In the genomic region with DNA sequence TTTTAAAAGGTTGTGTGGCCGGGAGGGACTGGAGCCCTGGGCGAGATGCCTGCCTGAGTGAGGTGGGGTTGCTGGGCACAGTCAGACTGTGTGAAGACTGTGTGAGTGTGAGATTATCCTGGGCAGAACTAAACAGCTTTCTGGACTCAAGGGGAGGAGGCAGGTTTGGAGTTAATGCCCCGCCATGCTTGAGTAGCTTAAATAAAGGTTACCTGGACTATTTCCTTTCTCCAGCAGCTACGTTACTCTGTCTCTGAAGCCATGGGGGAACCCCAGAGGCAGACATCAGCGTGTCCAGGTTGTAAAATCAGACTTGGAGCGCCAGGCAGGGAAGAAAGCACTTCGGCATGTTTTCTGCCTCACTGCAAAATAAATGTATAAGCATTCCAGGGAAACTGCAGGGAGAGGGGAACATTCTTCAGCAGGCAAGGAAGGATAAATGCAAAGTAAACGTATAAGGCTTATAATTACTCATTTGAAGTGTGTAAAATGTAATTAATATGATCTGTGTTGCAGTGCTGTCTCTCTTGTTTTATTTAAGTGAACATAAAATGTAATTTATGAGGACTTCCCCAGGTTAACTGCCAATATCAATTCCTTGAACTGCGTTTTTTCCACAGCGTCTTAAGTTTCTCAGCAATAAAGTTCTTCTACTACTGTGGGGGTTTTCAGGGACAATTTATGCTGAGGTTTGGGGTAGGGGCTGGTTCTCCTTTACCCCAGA, we compare ENCODE assay signal across 20 cellular contexts.
DNase-seq lines count a peak whose midpoint lies in the region; FAIRE-seq and TF ChIP-seq lines count a peak whose summit lies in the region.
"Had no signal": no experiment of that assay in that cellular context is flagged by ENCODE, and none has a peak within 500 bp of the region (broad histone marks: within the 10 kb centered on the region; RNA-seq: fewer than 3 reads in every experiment).

No MANE protein-coding gene starts in this region.

- H3K9me3 Mint-ChIP-seq in progenitor cell of endocrine pancreas (ENCODE audit: low read depth): no peaks in the 10 kb centered on the region
- H3K9me3 Mint-ChIP-seq: dendritic cell treated with granulocyte-macrophage colony-stimulating factor and Interleukin-4, amounts not matched to agents 40 ng/mL and 50 ng/mL, for 4 days; WTC11 had no signal

- H3K9me3 ChIP-seq in OCI-LY1 (ENCODE audit: low read length): no peaks in the 10 kb centered on the region
- H3K9me3 ChIP-seq: ascending aorta, esophagus muscularis mucosa had no signal

- no peak for FAIRE-seq in D721Med (lab: Jason Lieb, UNC)

- H3K36me3 Mint-ChIP-seq in progenitor cell of endocrine pancreas (ENCODE audit: insufficient read depth): no peaks in the 10 kb centered on the region
- H3K36me3 Mint-ChIP-seq: WTC11 had no signal

- H2AFZ ChIP-seq in OCI-LY1 (ENCODE audit: low read length): no peak overlapping the region

- no peaks in the 10 kb centered on the region for H3K27me3 ChIP-seq in OCI-LY1 (ENCODE audit: insufficient read depth, low read length)
- H3K27me3 ChIP-seq: ascending aorta, esophagus muscularis mucosa had no signal

- H3K4me2 ChIP-seq in OCI-LY1 (ENCODE audit: low read length): peak overlapping the region; percentile 27; the same call in 1 of the 2 replicates

- no peaks in the 10 kb centered on the region for H4K20me1 ChIP-seq in OCI-LY1 (ENCODE audit: insufficient read depth, low read length)

- H3K9ac ChIP-seq in OCI-LY1 (ENCODE audit: low read length): peak overlapping the region; percentile 20; the same call in 1 of the 2 replicates

- H3K4me1 Mint-ChIP-seq in progenitor cell of endocrine pancreas (ENCODE audit: low read depth): no peaks in the 10 kb centered on the region

- H3K27ac Mint-ChIP-seq in progenitor cell of endocrine pancreas: peak overlapping the region; percentile 77
- H3K27ac Mint-ChIP-seq: stimulated activated naive CD8-positive, alpha-beta T cell treated with anti-CD3 and anti-CD28 coated beads, Interleukin-15, amount 100 ng/mL, for 72 hours had no signal

- H3K27ac ChIP-seq in OCI-LY1 (ENCODE audit: low read depth, low read length, poor library complexity, severe bottlenecking): peak overlapping the region; percentile 32
- H3K27ac ChIP-seq: ascending aorta, esophagus muscularis mucosa had no signal

- no peaks in the 10 kb centered on the region for H3K9me2 ChIP-seq in OCI-LY1 (ENCODE audit: low read depth, low read length)

- H3F3A ChIP-seq in OCI-LY1 (ENCODE audit: insufficient read depth, low read length): 0 out of 2 replicates have a peak, but pooled peaks cover 2% of the 10 kb centered on the region

- H3K4me1 ChIP-seq in OCI-LY1 (ENCODE audit: insufficient read depth, low read length, severe bottlenecking): peaks cover 79% of the 10 kb centered on the region

- no peaks in the 10 kb centered on the region for H3K79me2 ChIP-seq in OCI-LY1 (ENCODE audit: insufficient read depth, low read length)

- H3K36me3 ChIP-seq in OCI-LY1 (ENCODE audit: insufficient read depth, low read length): no peaks in the 10 kb centered on the region
- H3K36me3 ChIP-seq: ascending aorta, esophagus muscularis mucosa had no signal

- DNase-seq in DMS79 (lab: John Stamatoyannopoulos, UW) (peak; percentile 53), glomerular visceral epithelial cell (ENCODE audit: extremely low spot score) (peak; percentile 58), progenitor cell of endocrine pancreas (ENCODE audit: low spot score, unreplicated experiment) (no peak), NCI-H2196 treated with DMSO at 0.1 percent for 48 hours (lab: John Stamatoyannopoulos, UW; ENCODE audit: unreplicated experiment) (no peak), Ammon's horn (ENCODE audit: low spot score) (no peak), D721Med (ENCODE audit: insufficient read length, low spot score) (no peak)
- DNase-seq in activated CD4-positive, alpha-beta T cell treated with anti-CD3 and anti-CD28 coated beads for 4 hours: no peak
- DNase-seq: activated gamma-delta T cell; AML-193; islet precursor cell; NCI-H1105; NCI-H2227 treated with DMSO at 0.1 percent for 48 hours; PC-3; stimulated activated CD4-positive, alpha-beta T cell treated with anti-CD3 and anti-CD28 coated beads, Interleukin-12 subunit alpha, Interleukin-12 subunit beta, amount 100 ng/mL, for 4 hours; stimulated activated naive CD8-positive, alpha-beta T cell treated with anti-CD3 and anti-CD28 coated beads, Interleukin-15, amount 100 ng/mL, for 72 hours had no signal

- H3K27me3 Mint-ChIP-seq in progenitor cell of endocrine pancreas: no peaks in the 10 kb centered on the region
- H3K27me3 Mint-ChIP-seq: dendritic cell treated with granulocyte-macrophage colony-stimulating factor and Interleukin-4, amounts not matched to agents 40 ng/mL and 50 ng/mL, for 4 days; stimulated activated naive CD8-positive, alpha-beta T cell treated with anti-CD3 and anti-CD28 coated beads, Interleukin-15, amount 100 ng/mL, for 72 hours had no signal

- no peak overlapping the region for H3K4me3 ChIP-seq in OCI-LY1 (ENCODE audit: low read depth, low read length, poor library complexity, severe bottlenecking)
- H3K4me3 ChIP-seq: ascending aorta, esophagus muscularis mucosa had no signal

- TF ChIP-seq CTCF in OCI-LY1 (IDR thresholded peaks at IDR 0.05; ENCODE audit: low read length) (no peak), progenitor cell of endocrine pancreas (IDR thresholded peaks at IDR 0.05; ENCODE audit: unreplicated experiment) (no peak), D721Med (IDR thresholded peaks at IDR 0.05; ENCODE audit: insufficient read depth, missing control alignments) (no peak)

- no peak overlapping the region for H3K4me3 Mint-ChIP-seq in progenitor cell of endocrine pancreas (ENCODE audit: low read depth)
- H3K4me3 Mint-ChIP-seq: dendritic cell treated with granulocyte-macrophage colony-stimulating factor and Interleukin-4, amounts not matched to agents 40 ng/mL and 50 ng/mL, for 4 days; stimulated activated naive CD8-positive, alpha-beta T cell treated with anti-CD3 and anti-CD28 coated beads, Interleukin-15, amount 100 ng/mL, for 72 hours; WTC11 had no signal

Comparison
In these comparisons a context has a peak if more than half of its experiments do, and no peak if none do; other contexts are left out.
1. DNase-seq: peak in DMS79 (single experiment) and glomerular visceral epithelial cell (single experiment); none in progenitor cell of endocrine pancreas (single experiment), activated CD4-positive, alpha-beta T cell treated with anti-CD3 and anti-CD28 coated beads for 4 hours (0 of 2), NCI-H2196 treated with DMSO at 0.1 percent for 48 hours (single experiment), Ammon's horn (single experiment) and D721Med (single experiment).